1 cellular context compared by ENCODE assay signal in genomic region chr18:12086249-12086648, GRCh38.
TF ChIP-seq lines count a peak whose summit lies in the region.

No MANE protein-coding gene starts in this region.

TF ChIP-seq in A549, 52 proteins besides CTCF, POLR2A, EP300 and RAD21 (continued from another document):
- TF ChIP-seq USF2 (IDR thresholded peaks at IDR 0.05), result no peak
- TF ChIP-seq RNF2 (IDR thresholded peaks at IDR 0.05; ENCODE audit: borderline replicate concordance, low read depth), result no peak
- no peak for TF ChIP-seq TP53 (CRISPR knock-in tag; IDR thresholded peaks at IDR 0.05)
- TF ChIP-seq CBX8 (IDR thresholded peaks at IDR 0.05), result no peak
- TF ChIP-seq MAFK (IDR thresholded peaks at IDR 0.05; ENCODE audit: partially characterized antibody), result no peak
- TF ChIP-seq EHMT2 (IDR thresholded peaks at IDR 0.05; ENCODE audit: low read depth), result no peak
- TF ChIP-seq FOSL2 (IDR thresholded peaks at IDR 0.05), result no peak
- no peak for TF ChIP-seq FOSL2 (CRISPR knock-in tag; IDR thresholded peaks at IDR 0.05)
